1 cellular context compared by ENCODE assay signal in the genomic region with DNA sequence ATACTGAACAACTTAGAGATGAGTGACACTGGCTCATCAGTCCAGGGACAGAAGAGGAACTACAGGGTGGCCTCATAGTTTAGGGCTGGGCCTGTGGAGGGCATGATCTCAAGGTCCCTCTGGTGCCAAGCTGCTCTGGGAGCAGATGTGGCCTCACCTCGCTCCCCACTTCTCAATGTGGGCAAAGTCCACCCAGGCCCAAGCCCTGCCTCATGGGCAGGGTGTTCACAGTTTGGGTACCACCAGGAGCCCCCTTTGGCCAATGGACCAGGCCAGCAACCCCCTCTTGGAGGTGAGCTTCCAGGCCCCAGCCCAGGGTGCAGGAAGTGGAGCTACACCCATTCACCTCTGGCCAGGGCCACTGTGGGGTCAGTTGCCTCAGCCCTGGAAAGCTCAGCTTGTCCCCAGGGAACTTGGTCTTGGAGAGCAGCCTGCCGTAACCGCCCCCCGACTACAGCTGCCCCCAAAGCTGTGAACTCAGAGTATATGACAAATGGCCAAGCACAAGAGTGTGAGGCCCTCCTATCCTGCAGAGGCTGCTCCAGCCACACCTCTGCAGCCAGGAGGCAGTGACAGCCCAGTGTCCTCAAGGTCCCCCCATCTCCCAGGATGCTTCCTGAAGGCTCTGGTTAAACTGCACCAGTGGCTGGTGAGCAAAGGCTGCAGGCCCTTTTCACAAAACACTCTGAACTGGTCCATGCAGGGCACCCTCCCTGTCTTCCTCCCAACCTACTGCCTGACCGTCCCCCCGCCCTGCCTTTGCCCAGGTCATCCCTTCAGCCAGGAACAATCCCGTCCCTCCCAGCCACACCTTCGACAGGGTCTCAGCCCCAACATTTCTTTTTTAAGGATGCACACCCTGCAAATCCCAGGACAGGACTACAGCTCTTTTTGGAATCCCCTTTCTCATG.
TF ChIP-seq lines count a peak whose summit lies in the region.

No MANE protein-coding gene starts in this region.

TF ChIP-seq in HepG2, 621 proteins besides CTCF, POLR2A, EP300 and RAD21 (continued from another document):
- TF ChIP-seq ZFP91 (CRISPR knock-in tag; IDR thresholded peaks at IDR 0.05; ENCODE audit: borderline replicate concordance) (peak; percentile 25; the same call in 1 of the 2 replicates), ZNF660 (CRISPR knock-in tag; IDR thresholded peaks at IDR 0.05; ENCODE audit: borderline replicate concordance, low read depth) (no peak), SPEN (CRISPR knock-in tag; IDR thresholded peaks at IDR 0.05; ENCODE audit: low read depth) (0 out of 2 replicates have a peak, but pooled peaks have one; percentile 32), HNF4A (CRISPR knock-in tag; IDR thresholded peaks at IDR 0.05) (peak; percentile 50), HNRNPL (IDR thresholded peaks at IDR 0.05; ENCODE audit: low read depth, low read length) (0 out of 2 replicates have a peak, but pooled peaks have one; percentile 19), ZNF225 (CRISPR knock-in tag; IDR thresholded peaks at IDR 0.05) (0 out of 2 replicates have a peak, but pooled peaks have one; percentile 55)
- TF ChIP-seq, protein P1, sequence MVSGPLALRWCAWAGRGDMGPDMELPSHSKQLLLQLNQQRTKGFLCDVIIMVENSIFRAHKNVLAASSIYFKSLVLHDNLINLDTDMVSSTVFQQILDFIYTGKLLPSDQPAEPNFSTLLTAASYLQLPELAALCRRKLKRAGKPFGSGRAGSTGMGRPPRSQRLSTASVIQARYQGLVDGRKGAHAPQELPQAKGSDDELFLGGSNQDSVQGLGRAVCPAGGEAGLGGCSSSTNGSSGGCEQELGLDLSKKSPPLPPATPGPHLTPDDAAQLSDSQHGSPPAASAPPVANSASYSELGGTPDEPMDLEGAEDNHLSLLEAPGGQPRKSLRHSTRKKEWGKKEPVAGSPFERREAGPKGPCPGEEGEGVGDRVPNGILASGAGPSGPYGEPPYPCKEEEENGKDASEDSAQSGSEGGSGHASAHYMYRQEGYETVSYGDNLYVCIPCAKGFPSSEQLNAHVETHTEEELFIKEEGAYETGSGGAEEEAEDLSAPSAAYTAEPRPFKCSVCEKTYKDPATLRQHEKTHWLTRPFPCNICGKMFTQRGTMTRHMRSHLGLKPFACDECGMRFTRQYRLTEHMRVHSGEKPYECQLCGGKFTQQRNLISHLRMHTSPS (CRISPR knock-in tag; IDR thresholded peaks at IDR 0.05; ENCODE audit: low read depth) = peak; percentile 69
